Comparison of ENCODE assay signal across 1 cellular context in the genomic region with DNA sequence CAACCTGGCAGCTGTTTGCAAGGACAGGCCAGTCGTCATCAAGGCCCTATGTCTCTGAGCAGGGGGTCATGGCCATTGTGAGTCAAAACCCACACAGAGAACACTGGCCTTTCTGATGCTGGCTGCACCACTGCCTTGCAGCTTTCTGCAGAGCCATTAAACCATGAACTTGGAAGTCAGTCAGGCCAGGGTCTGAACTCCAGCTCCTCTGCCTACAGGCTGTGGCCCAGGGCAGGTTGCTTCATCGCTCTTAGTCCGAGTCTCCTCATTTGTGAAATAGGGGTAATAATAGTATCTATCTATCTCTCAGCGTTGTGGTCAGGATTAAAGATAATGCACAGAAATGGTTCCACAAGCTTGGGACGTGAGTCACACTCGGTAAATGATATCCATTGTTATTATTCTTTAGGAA.
TF ChIP-seq lines count a peak whose summit lies in the region.

No MANE protein-coding gene starts in this region.

TF ChIP-seq in HCT116, 20 proteins besides CTCF, POLR2A, EP300 and RAD21 (continued from another document):
- TF ChIP-seq, protein P1, sequence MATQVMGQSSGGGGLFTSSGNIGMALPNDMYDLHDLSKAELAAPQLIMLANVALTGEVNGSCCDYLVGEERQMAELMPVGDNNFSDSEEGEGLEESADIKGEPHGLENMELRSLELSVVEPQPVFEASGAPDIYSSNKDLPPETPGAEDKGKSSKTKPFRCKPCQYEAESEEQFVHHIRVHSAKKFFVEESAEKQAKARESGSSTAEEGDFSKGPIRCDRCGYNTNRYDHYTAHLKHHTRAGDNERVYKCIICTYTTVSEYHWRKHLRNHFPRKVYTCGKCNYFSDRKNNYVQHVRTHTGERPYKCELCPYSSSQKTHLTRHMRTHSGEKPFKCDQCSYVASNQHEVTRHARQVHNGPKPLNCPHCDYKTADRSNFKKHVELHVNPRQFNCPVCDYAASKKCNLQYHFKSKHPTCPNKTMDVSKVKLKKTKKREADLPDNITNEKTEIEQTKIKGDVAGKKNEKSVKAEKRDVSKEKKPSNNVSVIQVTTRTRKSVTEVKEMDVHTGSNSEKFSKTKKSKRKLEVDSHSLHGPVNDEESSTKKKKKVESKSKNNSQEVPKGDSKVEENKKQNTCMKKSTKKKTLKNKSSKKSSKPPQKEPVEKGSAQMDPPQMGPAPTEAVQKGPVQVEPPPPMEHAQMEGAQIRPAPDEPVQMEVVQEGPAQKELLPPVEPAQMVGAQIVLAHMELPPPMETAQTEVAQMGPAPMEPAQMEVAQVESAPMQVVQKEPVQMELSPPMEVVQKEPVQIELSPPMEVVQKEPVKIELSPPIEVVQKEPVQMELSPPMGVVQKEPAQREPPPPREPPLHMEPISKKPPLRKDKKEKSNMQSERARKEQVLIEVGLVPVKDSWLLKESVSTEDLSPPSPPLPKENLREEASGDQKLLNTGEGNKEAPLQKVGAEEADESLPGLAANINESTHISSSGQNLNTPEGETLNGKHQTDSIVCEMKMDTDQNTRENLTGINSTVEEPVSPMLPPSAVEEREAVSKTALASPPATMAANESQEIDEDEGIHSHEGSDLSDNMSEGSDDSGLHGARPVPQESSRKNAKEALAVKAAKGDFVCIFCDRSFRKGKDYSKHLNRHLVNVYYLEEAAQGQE (IDR thresholded peaks at IDR 0.05; ENCODE audit: low read depth) = no peak
- 0 out of 2 replicates have a peak, but pooled peaks have one; percentile 58 for TF ChIP-seq SIN3A (IDR thresholded peaks at IDR 0.05; ENCODE audit: low read depth)
- peak; percentile 11; the same call in 1 of the 2 replicates for TF ChIP-seq MAX (IDR thresholded peaks at IDR 0.05)
- TF ChIP-seq, protein P2, sequence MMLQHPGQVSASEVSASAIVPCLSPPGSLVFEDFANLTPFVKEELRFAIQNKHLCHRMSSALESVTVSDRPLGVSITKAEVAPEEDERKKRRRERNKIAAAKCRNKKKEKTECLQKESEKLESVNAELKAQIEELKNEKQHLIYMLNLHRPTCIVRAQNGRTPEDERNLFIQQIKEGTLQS (IDR thresholded peaks at IDR 0.05) = no peak
TF ChIP-seq in HCT116: peak in this region for 11.
